ENCODE assay signal across 11 cellular contexts in genomic region chr1:55081188-55081904, GRCh38. TPM values are rescaled to one million over a fixed set of nuclear protein-coding genes. Genes with fewer than 3 reads are reported as not detected.
DNase-seq lines count a peak whose midpoint lies in the region; ATAC-seq and TF ChIP-seq lines count a peak whose summit lies in the region.
"Had no signal": no experiment of that assay in that cellular context is flagged by ENCODE, and none has a peak within 500 bp of the region (broad histone marks: within the 10 kb centered on the region; RNA-seq: fewer than 3 reads in every experiment).

No MANE protein-coding gene starts in this region.

- POLR2A ChIA-PET in RWPE1 (lab: Yijun Ruan, JAX; ENCODE audit: low non-redundant PET), result no interaction called here

- TF ChIP-seq CTCF in RWPE1 (conservative IDR thresholded peaks at IDR 0.05; ENCODE audit: low read depth), result no peak
- no peak for TF ChIP-seq CTCF in epithelial cell of proximal tubule (conservative IDR thresholded peaks at IDR 0.05; ENCODE audit: low read depth, low read length)
- no peak for TF ChIP-seq CTCF in GM20000 (IDR thresholded peaks at IDR 0.05; ENCODE audit: extremely low read depth, missing control alignments)

- DNase-seq in GM04504 (ENCODE audit: low read depth) (peak; percentile 10), RWPE1 (ENCODE audit: low spot score) (peak; percentile 50), epithelial cell of proximal tubule (ENCODE audit: low read depth) (peak; percentile 45), non-pigmented ciliary epithelial cell (ENCODE audit: low read depth) (peak; percentile 61), NCI-H2196 (lab: John Stamatoyannopoulos, UW; ENCODE audit: unreplicated experiment) (no peak), GM20000 (ENCODE audit: low spot score) (no peak), ureter (ENCODE audit: low spot score) (no peak)
- DNase-seq: NCI-H446 treated with DMSO at 0.1 percent for 48 hours, spleen had no signal

- no peak for ATAC-seq in HG03457 (IDR thresholded peaks at IDR 0.05; ENCODE audit: unreplicated experiment)

- H3K27ac ChIP-seq in RWPE1, result no peak overlapping the region
- H3K27ac ChIP-seq: SK-N-MC, spleen had no signal

- CTCF ChIA-PET in RWPE1 (lab: Yijun Ruan, JAX), result no interaction called here

- H3K4me3 ChIP-seq in epithelial cell of proximal tubule (ENCODE audit: low read depth, low read length), result no peak overlapping the region
- H3K4me3 ChIP-seq: SK-N-MC, spleen had no signal

RNA-seq across cellular contexts. Expression of gene PCSK9, which starts 42.0 kb away (rescaled TPM):
- 1.1 and 21.7 TPM in 2 replicates for total RNA-seq in epithelial cell of proximal tubule
- total RNA-seq in ureter, result 0.16 TPM

Comparison
In these comparisons a context has a peak if more than half of its experiments do, and no peak if none do; other contexts are left out.
1. DNase-seq: peak in GM04504 (single experiment), RWPE1 (single experiment), epithelial cell of proximal tubule (single experiment) and non-pigmented ciliary epithelial cell (single experiment); none in NCI-H2196 (single experiment), GM20000 (single experiment) and ureter (single experiment).